22 cellular contexts compared by ENCODE assay signal in genomic region chr3:16961621-16962205, GRCh38.
DNase-seq lines count a peak whose midpoint lies in the region; ATAC-seq and TF ChIP-seq lines count a peak whose summit lies in the region.
"Had no signal": no experiment of that assay in that cellular context is flagged by ENCODE, and none has a peak within 500 bp of the region (broad histone marks: within the 10 kb centered on the region; RNA-seq: fewer than 3 reads in every experiment).

No MANE protein-coding gene starts in this region.

- H3K9me3 ChIP-seq in right atrium auricular region (no peaks in the 10 kb centered on the region), spleen (peaks cover 0 to 9% (median 4%) of the 10 kb centered on the region in 8 donors)
- H3K9me3 ChIP-seq: SK-N-SH, thoracic aorta, vagina had no signal

- H3K27ac Mint-ChIP-seq in T-cell (peak overlapping the region; percentile 0 to 37), memory B cell (peak overlapping the region; percentile 66)
- H3K27ac Mint-ChIP-seq in activated CD4-positive, alpha-beta T cell treated with anti-CD3 and anti-CD28 coated beads, Interleukin-2, amount 10 ng/mL, durations not matched to agents 24 days and 14 days: no peak overlapping the region
- H3K27ac Mint-ChIP-seq: activated naive CD8-positive, alpha-beta T cell treated with anti-CD3 and anti-CD28 coated beads, Interleukin-2, amount 50 U/mL, for 24 hours; neural progenitor cell; stimulated activated naive CD8-positive, alpha-beta T cell treated with anti-CD3 and anti-CD28 coated beads, Interleukin-15, Interleukin-2, amounts not matched to agents 100 ng/mL and 50 ng/mL, for 24 hours had no signal

- H3K36me3 Mint-ChIP-seq in T-cell (peaks cover 18% of the 10 kb centered on the region), memory B cell (peaks cover 28% of the 10 kb centered on the region)
- H3K36me3 Mint-ChIP-seq in activated CD4-positive, alpha-beta T cell treated with anti-CD3 and anti-CD28 coated beads, Interleukin-2, amount 10 ng/mL, durations not matched to agents 24 days and 14 days (ENCODE audit: low read depth): peaks cover 22% of the 10 kb centered on the region
- H3K36me3 Mint-ChIP-seq: neural progenitor cell had no signal

- H3K27me3 ChIP-seq in right atrium auricular region (no peaks in the 10 kb centered on the region), spleen (replicated peaks in 1 of 7) (no peaks in the 10 kb centered on the region)
- H3K27me3 ChIP-seq: neural progenitor cell, vagina had no signal

- intact Hi-C loops in Right ventricle myocardium superior (cut with DNase I): no loop called here
- intact Hi-C loops in spleen (cut with DNase I; ENCODE audit: low total_unique reads): no loop called here
- intact Hi-C loops in activated CD4-positive, alpha-beta T cell treated with anti-CD3 and anti-CD28 coated beads, Interleukin-2, amount 10 ng/mL, durations not matched to agents 24 days and 14 days (cut with micrococcal nuclease): no loop called here

- H3K27me3 Mint-ChIP-seq in T-cell (no peaks in the 10 kb centered on the region), memory B cell (no peaks in the 10 kb centered on the region)
- H3K27me3 Mint-ChIP-seq in activated CD4-positive, alpha-beta T cell treated with anti-CD3 and anti-CD28 coated beads, Interleukin-2, amount 10 ng/mL, durations not matched to agents 24 days and 14 days: no peaks in the 10 kb centered on the region
- H3K27me3 Mint-ChIP-seq: activated naive CD8-positive, alpha-beta T cell treated with anti-CD3 and anti-CD28 coated beads, Interleukin-2, amount 50 U/mL, for 24 hours; stimulated activated naive CD8-positive, alpha-beta T cell treated with anti-CD3 and anti-CD28 coated beads, Interleukin-15, Interleukin-2, amounts not matched to agents 100 ng/mL and 50 ng/mL, for 24 hours had no signal

- H3K4me1 ChIP-seq in right atrium auricular region (no peaks in the 10 kb centered on the region), spleen (peaks cover 0 to 4% (median 1%) of the 10 kb centered on the region in 6 donors)
- H3K4me1 ChIP-seq: vagina had no signal

- H3K27ac ChIP-seq in right atrium auricular region (no peak overlapping the region), spleen (no peak overlapping the region)
- H3K27ac ChIP-seq: neural progenitor cell, thoracic aorta, vagina had no signal

- ATAC-seq in Right ventricle myocardium superior (ENCODE audit: poor library complexity) (peak; percentile 29), T-cell (replicated peaks in 1 of 4) (no peak), memory B cell (ENCODE audit: low read depth) (no peak), GM21723 (IDR thresholded peaks at IDR 0.05; ENCODE audit: unreplicated experiment) (no peak), GM18867 (IDR thresholded peaks at IDR 0.05; ENCODE audit: unreplicated experiment) (no peak)
- ATAC-seq: activated naive CD8-positive, alpha-beta T cell treated with anti-CD3 and anti-CD28 coated beads, Interleukin-2, amount 50 U/mL, for 24 hours had no signal

- peaks cover 49 to 61% (median 61%) of the 10 kb centered on the region in 3 donors for H3K4me1 Mint-ChIP-seq in T-cell
- H3K4me1 Mint-ChIP-seq in memory B cell: peaks cover 27% of the 10 kb centered on the region
- peaks cover 3% of the 10 kb centered on the region for H3K4me1 Mint-ChIP-seq in activated CD4-positive, alpha-beta T cell treated with anti-CD3 and anti-CD28 coated beads, Interleukin-2, amount 10 ng/mL, durations not matched to agents 24 days and 14 days
- H3K4me1 Mint-ChIP-seq: neural progenitor cell had no signal

- H3K9me3 Mint-ChIP-seq in T-cell: peaks cover 0 to 3% (median 0%) of the 10 kb centered on the region in 3 donors
- peaks cover 2% of the 10 kb centered on the region for H3K9me3 Mint-ChIP-seq in memory B cell
- H3K9me3 Mint-ChIP-seq in activated CD4-positive, alpha-beta T cell treated with anti-CD3 and anti-CD28 coated beads, Interleukin-2, amount 10 ng/mL, durations not matched to agents 24 days and 14 days: no peaks in the 10 kb centered on the region

- H3K4me3 Mint-ChIP-seq in T-cell: no peak overlapping the region
- H3K4me3 Mint-ChIP-seq in memory B cell: no peak overlapping the region
- no peak overlapping the region for H3K4me3 Mint-ChIP-seq in activated CD4-positive, alpha-beta T cell treated with anti-CD3 and anti-CD28 coated beads, Interleukin-2, amount 10 ng/mL, durations not matched to agents 24 days and 14 days
- H3K4me3 Mint-ChIP-seq: activated naive CD8-positive, alpha-beta T cell treated with anti-CD3 and anti-CD28 coated beads, Interleukin-2, amount 50 U/mL, for 24 hours; neural progenitor cell; stimulated activated naive CD8-positive, alpha-beta T cell treated with anti-CD3 and anti-CD28 coated beads, Interleukin-15, Interleukin-2, amounts not matched to agents 100 ng/mL and 50 ng/mL, for 24 hours had no signal

- DNase-seq in Right ventricle myocardium superior (no peak), right atrium auricular region (ENCODE audit: low spot score) (no peak), T-cell (no peak), memory B cell (ENCODE audit: low spot score in 2 of 2) (no peak), spleen (no peak)
- DNase-seq in activated CD4-positive, alpha-beta T cell treated with anti-CD3 and anti-CD28 coated beads, Interleukin-2, amount 10 ng/mL, durations not matched to agents 24 days and 14 days: no peak
- DNase-seq: activated CD8-positive, alpha-beta memory T cell treated with anti-CD3 and anti-CD28 coated beads for 24 hours; activated effector memory CD4-positive, alpha-beta T cell treated with anti-CD3 and anti-CD28 coated beads, Interleukin-2, amount 50 U/mL, for 16 hours; activated naive CD8-positive, alpha-beta T cell treated with anti-CD3 and anti-CD28 coated beads, Interleukin-2, amount 50 U/mL, for 24 hours; AML-193; cerebellar nuclear complex; GDM1; NCI-H446 treated with DMSO at 0.1 percent for 48 hours; OCI-M1; posterior cingulate gyrus; SK-N-SH had no signal

- TF ChIP-seq POLR2A in spleen (IDR thresholded peaks at IDR 0.05): no peak

- POLR2A ChIA-PET in T-cell (lab: Charles Lee): no interaction called here

- H3K36me3 ChIP-seq in right atrium auricular region (no peaks in the 10 kb centered on the region), spleen (no peaks in the 10 kb centered on the region)
- H3K36me3 ChIP-seq: neural progenitor cell, thoracic aorta, vagina had no signal

- no peak overlapping the region for H3K4me3 ChIP-seq in right atrium auricular region
- no peak overlapping the region for H3K4me3 ChIP-seq in spleen
- H3K4me3 ChIP-seq: neural progenitor cell, thoracic aorta, vagina had no signal

- no peak for TF ChIP-seq CTCF in right atrium auricular region (IDR thresholded peaks at IDR 0.05)
- TF ChIP-seq CTCF in spleen (IDR thresholded peaks at IDR 0.05 in 8 of 11, conservative IDR thresholded peaks at IDR 0.05 in 3 of 11): no peak

- CTCF ChIA-PET in T-cell (lab: Charles Lee): interaction anchor here in 1 of 2 donors (1.0 kb wide), 1 partner anchor 15 kb away, joined by 12 read pairs; no protein-coding TSS in a partner anchor

- 84 to 98% (median 92%) methylated on average over 4 of the region's 4 CpGs for WGBS in spleen, 5 donors
